ENCODE assay signal across 28 cellular contexts in the genomic region with DNA sequence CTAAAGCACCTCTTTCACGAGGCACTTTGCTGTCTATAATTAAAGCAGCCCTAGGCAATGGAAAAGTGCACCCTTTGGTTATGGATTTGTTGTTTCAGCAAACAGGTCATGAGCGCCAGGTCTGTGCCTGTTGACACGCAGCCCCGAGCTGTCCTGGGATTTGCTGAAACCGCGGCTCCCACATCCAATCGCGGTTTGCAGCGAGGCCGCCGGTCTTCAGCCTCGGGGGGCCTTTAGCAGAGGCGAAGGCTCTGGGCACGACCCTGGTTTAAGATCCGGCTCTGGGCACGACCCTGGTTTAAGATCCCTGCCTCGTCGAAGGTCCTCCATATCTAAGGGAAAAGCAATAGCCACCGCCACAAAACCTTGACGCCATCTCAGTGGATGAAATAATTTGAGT.
"Had no signal": no experiment of that assay in that cellular context is flagged by ENCODE, and none has a peak within 500 bp of the region (broad histone marks: within the 10 kb centered on the region; RNA-seq: fewer than 3 reads in every experiment).

No MANE protein-coding gene starts in this region.

- H3K36me3 ChIP-seq: ascending aorta, breast epithelium, cardiac muscle cell, esophagus muscularis mucosa, gastrocnemius medialis, heart left ventricle had no signal

- DNase-seq: activated CD4-positive, alpha-beta memory T cell treated with anti-CD3 and anti-CD28 coated beads for 36 hours; activated CD4-positive, alpha-beta T cell treated with anti-CD3 and anti-CD28 coated beads for 36 hours; activated CD4-positive, alpha-beta T cell treated with anti-CD3 and anti-CD28 coated beads, Interleukin-2, amount 10 ng/mL, durations not matched to agents 24 days and 14 days; activated CD4-positive, CD25-positive, alpha-beta regulatory T cell; activated CD4-positive, CD25-positive, alpha-beta regulatory T cell treated with anti-CD3 and anti-CD28 coated beads, Interleukin-2, amount 50 U/mL, for 72 hours; activated CD8-positive, alpha-beta memory T cell treated with anti-CD3 and anti-CD28 coated beads, Interleukin-2, amount 10 ng/mL, durations not matched to agents 7 days and 5 days; activated CD8-positive, alpha-beta memory T cell treated with anti-CD3 and anti-CD28 coated beads, Interleukin-2, amount 50 U/mL, for 48 hours; activated CD8-positive, alpha-beta T cell treated with anti-CD3 and anti-CD28 coated beads, Interleukin-2, amount 10 ng/mL, durations not matched to agents 7 days and 5 days; activated gamma-delta T cell; activated naive CD4-positive, alpha-beta T cell; activated naive CD4-positive, alpha-beta T cell treated with anti-CD3 and anti-CD28 coated beads, Interleukin-2, amount 10 ng/mL, durations not matched to agents 7 days and 5 days; activated naive CD8-positive, alpha-beta T cell treated with anti-CD3 and anti-CD28 coated beads, Interleukin-2, amount 10 ng/mL, durations not matched to agents 7 days and 5 days; activated T-cell treated with anti-CD3 and anti-CD28 coated beads for 4 hours; activated T-cell treated with anti-CD3 and anti-CD28 coated beads, Interleukin-2, amount 50 U/mL, for 24 hours; activated T-cell treated with anti-CD3 and anti-CD28 coated beads, Interleukin-2, amount 50 U/mL, for 72 hours; effector CD4-positive, alpha-beta T cell; effector memory CD8-positive, alpha-beta T cell; erythroblast; foreskin keratinocyte; gastrocnemius medialis; glutamatergic neuron; heart left ventricle had no signal

- H3K27ac ChIP-seq: ascending aorta, breast epithelium, cardiac muscle cell, coronary artery, esophagus muscularis mucosa, foreskin keratinocyte, gastrocnemius medialis, heart left ventricle had no signal

- H3K4me3 ChIP-seq: ascending aorta, breast epithelium, cardiac muscle cell, coronary artery, esophagus muscularis mucosa, gastrocnemius medialis, heart left ventricle had no signal

- H3K27me3 ChIP-seq: ascending aorta, breast epithelium, cardiac muscle cell, esophagus muscularis mucosa, foreskin keratinocyte, gastrocnemius medialis, heart left ventricle had no signal

- H3K9me3 ChIP-seq: ascending aorta, breast epithelium, esophagus muscularis mucosa, gastrocnemius medialis had no signal

- ATAC-seq: activated CD4-positive, alpha-beta T cell treated with anti-CD3 and anti-CD28 coated beads for 36 hours; activated CD8-positive, alpha-beta memory T cell treated with anti-CD3 and anti-CD28 coated beads, Interleukin-2, amount 10 ng/mL, durations not matched to agents 7 days and 5 days; activated CD8-positive, alpha-beta T cell treated with anti-CD3 and anti-CD28 coated beads, Interleukin-2, amount 10 ng/mL, durations not matched to agents 7 days and 5 days; activated naive CD4-positive, alpha-beta T cell treated with anti-CD3 and anti-CD28 coated beads, Interleukin-2, amount 50 U/mL, for 72 hours; activated T-cell treated with anti-CD3 and anti-CD28 coated beads, Interleukin-2, amount 50 U/mL, for 72 hours; effector memory CD8-positive, alpha-beta T cell; foreskin keratinocyte; gastrocnemius medialis; heart left ventricle had no signal

- H3K4me1 ChIP-seq: ascending aorta, breast epithelium, esophagus muscularis mucosa, foreskin keratinocyte, gastrocnemius medialis, heart left ventricle had no signal
